14 cellular contexts compared by ENCODE assay signal in genomic region chr3:143123353-143123974, GRCh38. TPM values are rescaled to one million over a fixed set of nuclear protein-coding genes. Genes with fewer than 3 reads are reported as not detected.
DNase-seq lines count a peak whose midpoint lies in the region; ATAC-seq and TF ChIP-seq lines count a peak whose summit lies in the region.
"Had no signal": no experiment of that assay in that cellular context is flagged by ENCODE, and none has a peak within 500 bp of the region (broad histone marks: within the 10 kb centered on the region; RNA-seq: fewer than 3 reads in every experiment).

No MANE protein-coding gene starts in this region.

- H3K36me3 Mint-ChIP-seq in T-helper 1 cell treated with Interleukin-12 subunit alpha and Interleukin-12 subunit beta and Interleukin-4 antibody, amounts not matched to agents 30 μg/mL and 1 μg/mL, for 36 hours (ENCODE audit: low read depth): peaks cover 2% of the 10 kb centered on the region
- H3K36me3 Mint-ChIP-seq in activated naive CD8-positive, alpha-beta T cell treated with anti-CD3 and anti-CD28 coated beads, Interleukin-2, amount 10 ng/mL, durations not matched to agents 7 days and 5 days: peaks cover 2% of the 10 kb centered on the region

- ATAC-seq in HG03045 (IDR thresholded peaks at IDR 0.05; ENCODE audit: unreplicated experiment) (peak; percentile 22), upper lobe of right lung (no peak)
- no peak for ATAC-seq in activated naive CD8-positive, alpha-beta T cell treated with anti-CD3 and anti-CD28 coated beads, Interleukin-2, amount 10 ng/mL, durations not matched to agents 7 days and 5 days (ENCODE audit: low read depth)
- ATAC-seq: WTC11 had no signal

- TF ChIP-seq CTCF in upper lobe of right lung (IDR thresholded peaks at IDR 0.05): no peak

- peak overlapping the region; percentile 88 for H3K4me3 ChIP-seq in skeletal muscle cell (ENCODE audit: low read depth, low read length)
- H3K4me3 ChIP-seq in upper lobe of right lung: no peak overlapping the region
- H3K4me3 ChIP-seq in H7 (ENCODE audit: insufficient read depth, low read depth, low read length): no peak overlapping the region

- H3K27ac Mint-ChIP-seq in T-helper 1 cell treated with Interleukin-12 subunit alpha and Interleukin-12 subunit beta and Interleukin-4 antibody, amounts not matched to agents 30 μg/mL and 1 μg/mL, for 36 hours: no peak overlapping the region
- no peak overlapping the region for H3K27ac Mint-ChIP-seq in activated naive CD8-positive, alpha-beta T cell treated with anti-CD3 and anti-CD28 coated beads, Interleukin-2, amount 10 ng/mL, durations not matched to agents 7 days and 5 days
- H3K27ac Mint-ChIP-seq: WTC11 had no signal

- no peaks in the 10 kb centered on the region for H3K9me3 Mint-ChIP-seq in T-helper 1 cell treated with Interleukin-12 subunit alpha and Interleukin-12 subunit beta and Interleukin-4 antibody, amounts not matched to agents 30 μg/mL and 1 μg/mL, for 36 hours
- H3K9me3 Mint-ChIP-seq in activated naive CD8-positive, alpha-beta T cell treated with anti-CD3 and anti-CD28 coated beads, Interleukin-2, amount 10 ng/mL, durations not matched to agents 7 days and 5 days: no peaks in the 10 kb centered on the region
- H3K9me3 Mint-ChIP-seq: WTC11 had no signal

- H3K36me3 ChIP-seq in upper lobe of right lung (no peaks in the 10 kb centered on the region), H7 (replicated peaks; ENCODE audit: control insufficient read depth, insufficient read depth, low read length) (no peaks in the 10 kb centered on the region)
- H3K36me3 ChIP-seq: adrenal gland had no signal

- peaks cover 22% of the 10 kb centered on the region for H3K4me1 Mint-ChIP-seq in T-helper 1 cell treated with Interleukin-12 subunit alpha and Interleukin-12 subunit beta and Interleukin-4 antibody, amounts not matched to agents 30 μg/mL and 1 μg/mL, for 36 hours (ENCODE audit: low read depth)
- H3K4me1 Mint-ChIP-seq in activated naive CD8-positive, alpha-beta T cell treated with anti-CD3 and anti-CD28 coated beads, Interleukin-2, amount 10 ng/mL, durations not matched to agents 7 days and 5 days: peaks cover 31% of the 10 kb centered on the region

- H3K27ac ChIP-seq in upper lobe of right lung: no peak overlapping the region
- H3K27ac ChIP-seq: adrenal gland had no signal

- H3K4me1 ChIP-seq in upper lobe of right lung: peaks cover 16% of the 10 kb centered on the region

- intact Hi-C loops in upper lobe of right lung (cut with DNase I): no loop called here

- H3K4me3 Mint-ChIP-seq in T-helper 1 cell treated with Interleukin-12 subunit alpha and Interleukin-12 subunit beta and Interleukin-4 antibody, amounts not matched to agents 30 μg/mL and 1 μg/mL, for 36 hours: peak overlapping the region; percentile 50
- H3K4me3 Mint-ChIP-seq in activated naive CD8-positive, alpha-beta T cell treated with anti-CD3 and anti-CD28 coated beads, Interleukin-2, amount 10 ng/mL, durations not matched to agents 7 days and 5 days: peak overlapping the region; percentile 58
- H3K4me3 Mint-ChIP-seq: WTC11 had no signal

- H3K27me3 Mint-ChIP-seq in T-helper 1 cell treated with Interleukin-12 subunit alpha and Interleukin-12 subunit beta and Interleukin-4 antibody, amounts not matched to agents 30 μg/mL and 1 μg/mL, for 36 hours (ENCODE audit: low read depth): peaks cover 5% of the 10 kb centered on the region
- peaks cover 6% of the 10 kb centered on the region for H3K27me3 Mint-ChIP-seq in activated naive CD8-positive, alpha-beta T cell treated with anti-CD3 and anti-CD28 coated beads, Interleukin-2, amount 10 ng/mL, durations not matched to agents 7 days and 5 days

- H3K9me3 ChIP-seq in upper lobe of right lung: no peaks in the 10 kb centered on the region
- H3K9me3 ChIP-seq: adrenal gland, upper lobe of left lung had no signal

- H3K27me3 ChIP-seq in upper lobe of right lung: no peaks in the 10 kb centered on the region
- peaks cover 8% of the 10 kb centered on the region for H3K27me3 ChIP-seq in H7 (ENCODE audit: control insufficient read depth, insufficient read depth, low read length)

- DNase-seq in T-helper 1 cell (no peak), skeletal muscle cell (ENCODE audit: low read depth) (no peak), upper lobe of right lung (no peak), AG20443 (ENCODE audit: low spot score) (no peak), H7 (no peak)
- no peak for DNase-seq in activated naive CD8-positive, alpha-beta T cell treated with anti-CD3 and anti-CD28 coated beads, Interleukin-2, amount 10 ng/mL, durations not matched to agents 7 days and 5 days
- DNase-seq: 8988T; adrenal gland; NCI-H1092 treated with DMSO at 0.1 percent for 48 hours; NK-92 treated with Interleukin-12 subunit alpha and Interleukin-12 subunit beta, amount 100 ng/mL, for 24 hours; upper lobe of left lung had no signal

- POLR2A ChIA-PET in activated naive CD8-positive, alpha-beta T cell treated with anti-CD3 and anti-CD28 coated beads, Interleukin-2, amount 10 ng/mL, durations not matched to agents 7 days and 5 days (lab: Charles Lee): interaction anchor here (1.7 kb wide), 1 partner anchor 122 kb away, joined by 6 read pairs; the partner anchor contains the start of gene U2SURP

RNA-seq across cellular contexts. Expression of gene CHST2, which starts 3.9 kb away (rescaled TPM):
- total RNA-seq in activated naive CD8-positive, alpha-beta T cell treated with anti-CD3 and anti-CD28 coated beads, Interleukin-2, amount 10 ng/mL, durations not matched to agents 7 days and 5 days: 1 to 10 TPM; 2.4 to 3.0 TPM
- 8.2 TPM for total RNA-seq in upper lobe of right lung
- total RNA-seq in H7 (2014; rRNA removed; shearing (Covaris generic)): 99.4 and 122 TPM in 2 replicates

Comparison
In these comparisons a context has a peak if more than half of its experiments do, and no peak if none do; other contexts are left out.
1. RNA of gene CHST2, which starts 3.9 kb away (total RNA-seq): 99.4 to 122 TPM in H7; 8.2 TPM in upper lobe of right lung (single experiment) and 2.4 to 3.0 TPM in activated naive CD8-positive, alpha-beta T cell treated with anti-CD3 and anti-CD28 coated beads, Interleukin-2, amount 10 ng/mL, durations not matched to agents 7 days and 5 days; every median in the first group is over 10 times any median in the second.